8 cellular contexts compared by ENCODE assay signal in genomic region chr1:26035203-26035958, GRCh38. TPM values are rescaled to one million over a fixed set of nuclear protein-coding genes. Genes with fewer than 3 reads are reported as not detected.
DNase-seq lines count a peak whose midpoint lies in the region; ATAC-seq and TF ChIP-seq lines count a peak whose summit lies in the region.

No MANE protein-coding gene starts in this region.

- no peaks in the 10 kb centered on the region for H4K20me1 ChIP-seq in BLaER1 treated with 17β-estradiol and CSF1 and Interleukin-3, amounts not matched to agents 10 nM and 100 nM

- H3K27ac Mint-ChIP-seq in activated CD8-positive, alpha-beta T cell treated with anti-CD3 and anti-CD28 coated beads for 36 hours = peak overlapping the region; percentile 72

- CTCF ChIA-PET in activated CD8-positive, alpha-beta T cell treated with anti-CD3 and anti-CD28 coated beads for 36 hours (lab: Charles Lee) = interaction anchor here (0.6 to 5.7 kb wide), 20 partner anchors 10 to 147 kb away, joined by 3 to 31 read pairs (median 4); partner anchors contain the start of genes C1orf232, PAFAH2, SLC30A2 and ZNF593

- peak; percentile 64 for DNase-seq in NCI-H774 (lab: John Stamatoyannopoulos, UW)
- DNase-seq in activated CD8-positive, alpha-beta T cell treated with anti-CD3 and anti-CD28 coated beads for 36 hours = peak; percentile 98
- DNase-seq in ecto neural progenitor cell (ENCODE audit: low spot score) = peak; percentile 97
- peak; percentile 97 for DNase-seq in lower lobe of right lung
- DNase-seq in stimulated activated CD4-positive, alpha-beta T cell treated with anti-CD3 and anti-CD28 coated beads, Interleukin-4, amount 100 ng/mL, for 48 hours (ENCODE audit: low read depth in 2 of 2) = peak; percentile 84 to 91

- no peak for TF ChIP-seq CTCF in activated CD8-positive, alpha-beta T cell treated with anti-CD3 and anti-CD28 coated beads for 36 hours (IDR thresholded peaks at IDR 0.05)
- no peak for TF ChIP-seq CTCF in lower lobe of right lung (IDR thresholded peaks at IDR 0.05)

- no peaks in the 10 kb centered on the region for H3K36me3 ChIP-seq in BLaER1 treated with 17β-estradiol and CSF1 and Interleukin-3, amounts not matched to agents 10 nM and 100 nM
- H3K36me3 ChIP-seq in lower lobe of right lung = no peaks in the 10 kb centered on the region

- H3K4me1 ChIP-seq in BLaER1 treated with 17β-estradiol and CSF1 and Interleukin-3, amounts not matched to agents 10 nM and 100 nM = peaks cover 13 to 35% (median 21%) of the 10 kb centered on the region in 10 experiments
- H3K4me1 ChIP-seq in lower lobe of right lung = peaks cover 16% of the 10 kb centered on the region

- H3K4me2 ChIP-seq in BLaER1 treated with 17β-estradiol and CSF1 and Interleukin-3, amounts not matched to agents 10 nM and 100 nM = peak overlapping the region; percentile 90 to 99 (median 95)

- peak overlapping the region; percentile 67 to 83 (median 74) for H3K4me3 ChIP-seq in BLaER1 treated with 17β-estradiol and CSF1 and Interleukin-3, amounts not matched to agents 10 nM and 100 nM
- peak overlapping the region; percentile 98 for H3K4me3 ChIP-seq in lower lobe of right lung

- ATAC-seq in GM19397 (IDR thresholded peaks at IDR 0.05; ENCODE audit: unreplicated experiment) = peak; percentile 81
- ATAC-seq in HG03571 (IDR thresholded peaks at IDR 0.05; ENCODE audit: unreplicated experiment) = peak; percentile 80
- peak; percentile 96 for ATAC-seq in activated CD8-positive, alpha-beta T cell treated with anti-CD3 and anti-CD28 coated beads for 36 hours
- ATAC-seq in lower lobe of right lung = peak; percentile 96 to 98

- peaks cover 14% of the 10 kb centered on the region for H3K4me1 Mint-ChIP-seq in activated CD8-positive, alpha-beta T cell treated with anti-CD3 and anti-CD28 coated beads for 36 hours (ENCODE audit: low read depth)

- no peaks in the 10 kb centered on the region for H3K9me3 ChIP-seq in BLaER1 treated with 17β-estradiol and CSF1 and Interleukin-3, amounts not matched to agents 10 nM and 100 nM (replicated peaks in 1 of 11)
- no peaks in the 10 kb centered on the region for H3K9me3 ChIP-seq in lower lobe of right lung

- peaks cover 0 to 10% (median 0%) of the 10 kb centered on the region in 11 experiments; a peak in 6 of 22 replicates for H3K27me3 ChIP-seq in BLaER1 treated with 17β-estradiol and CSF1 and Interleukin-3, amounts not matched to agents 10 nM and 100 nM
- peaks cover 9% of the 10 kb centered on the region for H3K27me3 ChIP-seq in lower lobe of right lung (ENCODE audit: low read depth)

- POLR2A ChIA-PET in activated CD8-positive, alpha-beta T cell treated with anti-CD3 and anti-CD28 coated beads for 36 hours (lab: Charles Lee) = interaction anchor here (0.6 to 1.4 kb wide), 2 partner anchors 11 to 263 kb away, joined by 3 read pairs; no protein-coding TSS in a partner anchor

- H3K27ac ChIP-seq in BLaER1 treated with 17β-estradiol and CSF1 and Interleukin-3, amounts not matched to agents 10 nM and 100 nM = peak overlapping the region in 10 of 11 experiments; percentile 8 to 56 (median 42); a peak in 12 of 22 replicates
- peak overlapping the region; percentile 76 for H3K27ac ChIP-seq in lower lobe of right lung

- no peaks in the 10 kb centered on the region for H3K27me3 Mint-ChIP-seq in activated CD8-positive, alpha-beta T cell treated with anti-CD3 and anti-CD28 coated beads for 36 hours

- no peaks in the 10 kb centered on the region for H3K9me3 Mint-ChIP-seq in activated CD8-positive, alpha-beta T cell treated with anti-CD3 and anti-CD28 coated beads for 36 hours

- peak overlapping the region; percentile 64 to 80 (median 76) for H3K9ac ChIP-seq in BLaER1 treated with 17β-estradiol and CSF1 and Interleukin-3, amounts not matched to agents 10 nM and 100 nM

- H3K4me3 Mint-ChIP-seq in activated CD8-positive, alpha-beta T cell treated with anti-CD3 and anti-CD28 coated beads for 36 hours = peak overlapping the region; percentile 91

- intact Hi-C loops in activated CD8-positive, alpha-beta T cell treated with anti-CD3 and anti-CD28 coated beads for 36 hours (cut with micrococcal nuclease) = loop anchor here (10.0 kb wide), 1 partner anchor 109 kb away; no protein-coding TSS in a partner anchor
- intact Hi-C loops in lower lobe of right lung (cut with DNase I) = no loop called here

- no peaks in the 10 kb centered on the region for H3K36me3 Mint-ChIP-seq in activated CD8-positive, alpha-beta T cell treated with anti-CD3 and anti-CD28 coated beads for 36 hours (ENCODE audit: low read depth)

RNA-seq across cellular contexts. Expression of gene SLC30A2, which starts 10.5 kb away (rescaled TPM):
- not detected for total RNA-seq in activated CD8-positive, alpha-beta T cell treated with anti-CD3 and anti-CD28 coated beads for 36 hours
- total RNA-seq in lower lobe of right lung = not detected

RNA-seq across cellular contexts. Expression of gene EXTL1, which starts 13.8 kb away (rescaled TPM):
- total RNA-seq in activated CD8-positive, alpha-beta T cell treated with anti-CD3 and anti-CD28 coated beads for 36 hours = not detected
- 0.24 TPM for total RNA-seq in lower lobe of right lung

RNA-seq across cellular contexts. Expression of gene TRIM63, which starts 32.0 kb away (rescaled TPM):
- under 1 TPM in 1 of 2 experiments, not detected in 1; 0.18 TPM for total RNA-seq in activated CD8-positive, alpha-beta T cell treated with anti-CD3 and anti-CD28 coated beads for 36 hours
- total RNA-seq in lower lobe of right lung = 0.53 TPM

RNA-seq across cellular contexts. Expression of gene PAFAH2, which starts 37.5 kb away (rescaled TPM):
- 1 to 10 TPM; 7.4 to 8.0 TPM for total RNA-seq in activated CD8-positive, alpha-beta T cell treated with anti-CD3 and anti-CD28 coated beads for 36 hours
- 19.4 TPM for total RNA-seq in lower lobe of right lung

Comparison
In these comparisons a context has a peak if more than half of its experiments do, and no peak if none do; other contexts are left out.
1. Peak in every context shown above with its lines: DNase-seq, ATAC-seq, H3K4me3 ChIP-seq and H3K27ac ChIP-seq.